In the genomic region with DNA sequence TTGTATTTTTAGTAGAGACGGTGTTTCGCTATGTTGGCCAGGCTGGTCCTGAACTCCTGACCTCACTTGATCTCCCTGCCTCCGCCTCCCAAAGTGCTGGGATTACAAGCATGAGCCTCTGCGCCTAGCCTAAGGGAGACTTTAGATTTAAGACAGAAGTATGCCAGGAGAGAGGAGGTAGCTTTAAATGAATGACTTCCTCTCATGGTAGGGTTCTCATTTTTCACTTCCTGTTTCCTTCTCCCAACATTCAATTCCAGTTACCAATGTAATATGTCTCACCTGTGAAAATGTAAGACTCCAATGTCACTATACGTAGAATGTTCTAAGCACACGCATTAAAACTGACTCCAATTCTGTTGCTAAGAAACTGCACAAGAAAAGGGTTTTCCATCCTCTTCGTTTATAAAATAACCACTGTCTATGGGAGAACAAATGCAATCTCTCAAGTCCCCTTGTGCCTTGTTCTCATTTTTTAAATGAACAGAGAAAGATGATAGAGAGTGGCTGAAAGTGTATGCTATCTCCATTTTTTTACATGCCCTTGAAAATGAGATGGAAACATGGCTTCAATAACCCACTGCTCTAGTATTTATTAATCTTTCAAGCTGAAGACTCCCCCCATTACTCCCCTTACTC, we compare ENCODE assay signal across 16 cellular contexts.
DNase-seq lines count a peak whose midpoint lies in the region; ATAC-seq and TF ChIP-seq lines count a peak whose summit lies in the region.
"Had no signal": no experiment of that assay in that cellular context is flagged by ENCODE, and none has a peak within 500 bp of the region (broad histone marks: within the 10 kb centered on the region; RNA-seq: fewer than 3 reads in every experiment).

No MANE protein-coding gene starts in this region.

- H3K9me3 ChIP-seq in A673 (ENCODE audit: low read depth, low read length, poor library complexity, severe bottlenecking) (no peaks in the 10 kb centered on the region), HUES6 (ENCODE audit: control insufficient read depth, insufficient read depth, low read depth, low read length) (no peaks in the 10 kb centered on the region), SU-DHL-6 (ENCODE audit: insufficient read depth, low read length) (no peaks in the 10 kb centered on the region)
- H3K9me3 ChIP-seq: ovary had no signal

- peaks cover 25% of the 10 kb centered on the region for H3K4me1 Mint-ChIP-seq in memory B cell

- peak overlapping the region; percentile 5 for H3K27ac ChIP-seq in A673 (ENCODE audit: low read depth, low read length, poor library complexity, severe bottlenecking)
- H3K27ac ChIP-seq in HUES6 (ENCODE audit: low read depth, low read length): peak overlapping the region; percentile 13; the same call in 1 of the 2 replicates
- peak overlapping the region; percentile 24; the same call in 1 of the 2 replicates for H3K27ac ChIP-seq in SU-DHL-6 (ENCODE audit: low read depth, low read length)
- H3K27ac ChIP-seq: KMS-11, ovary had no signal

- no peaks in the 10 kb centered on the region for H3K9me3 Mint-ChIP-seq in memory B cell

- peak overlapping the region; percentile 22 for H3K4me3 Mint-ChIP-seq in memory B cell

- H3K4me3 ChIP-seq in A673 (ENCODE audit: low read depth, low read length, poor library complexity, severe bottlenecking) (no peak overlapping the region), HUES6 (ENCODE audit: low read depth, low read length) (no peak overlapping the region), SU-DHL-6 (ENCODE audit: insufficient read depth, low read length, poor library complexity, severe bottlenecking) (no peak overlapping the region)
- H3K4me3 ChIP-seq: ovary had no signal

- no peak for TF ChIP-seq CTCF in A673 (conservative IDR thresholded peaks at IDR 0.05; ENCODE audit: low read depth, low read length)
- TF ChIP-seq CTCF in SU-DHL-6 (IDR thresholded peaks at IDR 0.05; ENCODE audit: insufficient read depth, low read length, poor library complexity, severe bottlenecking): no peak

- no peaks in the 10 kb centered on the region for H3K36me3 ChIP-seq in A673 (ENCODE audit: insufficient read depth, low read length, poor library complexity, severe bottlenecking)
- H3K36me3 ChIP-seq in HUES6 (ENCODE audit: control insufficient read depth, insufficient read depth, low read length): no peaks in the 10 kb centered on the region
- H3K36me3 ChIP-seq in SU-DHL-6 (ENCODE audit: low read length): no peaks in the 10 kb centered on the region
- H3K36me3 ChIP-seq: ovary had no signal

- POLR2A ChIA-PET in A673 (lab: Charles Lee; ENCODE audit: low non-redundant PET): no interaction called here

- H3K36me3 Mint-ChIP-seq in memory B cell: peaks cover 16% of the 10 kb centered on the region

- ATAC-seq in memory B cell (ENCODE audit: low read depth): peak; percentile 80
- ATAC-seq in HG03025 (IDR thresholded peaks at IDR 0.05; ENCODE audit: low FRiP score, unreplicated experiment): no peak
- ATAC-seq in HG02970 (IDR thresholded peaks at IDR 0.05; ENCODE audit: low FRiP score, unreplicated experiment): no peak
- no peak for ATAC-seq in HG03565 (IDR thresholded peaks at IDR 0.05; ENCODE audit: unreplicated experiment)
- ATAC-seq: Panc1 had no signal

- H3K9ac ChIP-seq in HUES6 (ENCODE audit: low read length): no peak overlapping the region
- no peak overlapping the region for H3K9ac ChIP-seq in SU-DHL-6 (ENCODE audit: low read length)
- H3K9ac ChIP-seq: KMS-11 had no signal

- no peaks in the 10 kb centered on the region; the same call in 1 of the 2 replicates for H3F3A ChIP-seq in SU-DHL-6 (ENCODE audit: insufficient read depth)

- DNase-seq in A673 (ENCODE audit: low spot score) (no peak), memory B cell (ENCODE audit: low spot score in 2 of 2) (no peak), H4 (ENCODE audit: low spot score) (no peak)
- DNase-seq: activated CD4-positive, alpha-beta T cell treated with anti-CD3 and anti-CD28 coated beads, Interleukin-2, amount 50 U/mL, for 48 hours; aorta; DMS 273 treated with DMSO at 0.1 percent for 48 hours; mesendoderm; ovary; stimulated activated CD4-positive, alpha-beta T cell treated with anti-CD3 and anti-CD28 coated beads, Interleukin-12 subunit alpha, Interleukin-12 subunit beta, amount 100 ng/mL, for 4 hours had no signal

- H3K79me2 ChIP-seq in SU-DHL-6 (ENCODE audit: insufficient read depth, low read length): peaks cover 39% of the 10 kb centered on the region; the same call in 1 of the 2 replicates

- H2AFZ ChIP-seq in SU-DHL-6 (ENCODE audit: low read depth, low read length, severe bottlenecking): no peak overlapping the region

- peak overlapping the region; percentile 84 for H3K27ac Mint-ChIP-seq in memory B cell

- H4K20me1 ChIP-seq in SU-DHL-6 (ENCODE audit: low read depth, low read length): no peaks in the 10 kb centered on the region

- no peaks in the 10 kb centered on the region for H3K27me3 Mint-ChIP-seq in memory B cell

- CTCF ChIA-PET in A673 (lab: Charles Lee): interaction anchor here (0.5 to 0.6 kb wide), 2 partner anchors 23 to 703 kb away, joined by 3 to 7 read pairs; no protein-coding TSS in a partner anchor

- BruUV-seq in A673 (replicated peaks; lab: Mats Ljungman, UMichigan): no TSS peak

- peaks cover 73% of the 10 kb centered on the region for H3K4me1 ChIP-seq in A673 (ENCODE audit: insufficient read depth, low read length, poor library complexity, severe bottlenecking)
- H3K4me1 ChIP-seq in HUES6 (ENCODE audit: control insufficient read depth, insufficient read depth, low read length): peaks cover 55% of the 10 kb centered on the region

- no peaks in the 10 kb centered on the region for H3K27me3 ChIP-seq in A673 (replicated peaks; ENCODE audit: insufficient read depth, low read depth, low read length, poor library complexity)
- H3K27me3 ChIP-seq in HUES6 (ENCODE audit: control insufficient read depth, insufficient read depth, low read length): no peaks in the 10 kb centered on the region
- H3K27me3 ChIP-seq in SU-DHL-6 (ENCODE audit: low read length): no peaks in the 10 kb centered on the region
- H3K27me3 ChIP-seq: ovary had no signal

- no peaks in the 10 kb centered on the region for H3K9me2 ChIP-seq in SU-DHL-6 (replicated peaks; ENCODE audit: insufficient read depth, low read length)

- no peak overlapping the region for H3K4me2 ChIP-seq in SU-DHL-6 (ENCODE audit: low read depth, low read length, poor library complexity, severe bottlenecking)
- H3K4me2 ChIP-seq: KMS-11 had no signal

- intact Hi-C loops in A673 (cut with micrococcal nuclease; ENCODE audit: unreplicated experiment): no loop called here
